ENCODE assay signal across 9 cellular contexts in genomic region chr17:47305302-47305923, GRCh38. TPM values are rescaled to one million over a fixed set of nuclear protein-coding genes. Genes with fewer than 3 reads are reported as not detected.
DNase-seq lines count a peak whose midpoint lies in the region; ATAC-seq and TF ChIP-seq lines count a peak whose summit lies in the region.
"Had no signal": no experiment of that assay in that cellular context is flagged by ENCODE, and none has a peak within 500 bp of the region (broad histone marks: within the 10 kb centered on the region; RNA-seq: fewer than 3 reads in every experiment).

No MANE protein-coding gene starts in this region.

- ATAC-seq in Panc1 (peak; percentile 92), GM21360 (IDR thresholded peaks at IDR 0.05; ENCODE audit: unreplicated experiment) (no peak)

- H3K4me3 ChIP-seq in Panc1 (ENCODE audit: low read depth in 2 of 2, low read length in 2 of 2) (no peak overlapping the region), osteoblast (ENCODE audit: insufficient read depth, low read length) (no peak overlapping the region)

- H3K4me2 ChIP-seq in osteoblast (ENCODE audit: insufficient read depth, low read length), result peak overlapping the region; percentile 52

- no TSS peak for BruUV-seq in Panc1 (replicated peaks; lab: Mats Ljungman, UMichigan)

- H3K79me2 ChIP-seq in osteoblast (ENCODE audit: insufficient read depth, low read length), result no peaks in the 10 kb centered on the region

- intact Hi-C loops in Panc1 (cut with micrococcal nuclease; ENCODE audit: unreplicated experiment), result no loop called here

- DNase-seq in AG20443 (ENCODE audit: low spot score) (peak; percentile 84), Panc1 (ENCODE audit: low read depth, low spot score) (peak; percentile 46), epidermal melanocyte (ENCODE audit: insufficient read length, low spot score) (peak; percentile 52), osteoblast (ENCODE audit: insufficient read length, low spot score, missing footprints) (peak; percentile 97), cortex of kidney (lab: John Stamatoyannopoulos, UW) (no peak)
- no peak for DNase-seq in activated CD4-positive, alpha-beta T cell treated with anti-CD3 and anti-CD28 coated beads for 4 hours
- DNase-seq in stimulated activated naive CD4-positive, alpha-beta T cell (lab: John Stamatoyannopoulos, UW), result no peak

- H3K27ac ChIP-seq in Panc1 (ENCODE audit: low read length) (peak overlapping the region; percentile 90), osteoblast (ENCODE audit: low read depth, low read length) (peak overlapping the region; percentile 75)

- no peak overlapping the region for H2AFZ ChIP-seq in osteoblast (ENCODE audit: low read length)

- H3K4me1 ChIP-seq in Panc1 (ENCODE audit: control insufficient read depth, insufficient read depth, low read length) (peaks cover 14% of the 10 kb centered on the region), osteoblast (ENCODE audit: insufficient read depth, low read length) (peaks cover 16% of the 10 kb centered on the region)

- H3K9me3 ChIP-seq in Panc1 (ENCODE audit: control insufficient read depth, insufficient read depth, low read depth, low read length) (no peaks in the 10 kb centered on the region), osteoblast (ENCODE audit: low read depth, low read length) (no peaks in the 10 kb centered on the region)

- H3K36me3 ChIP-seq in Panc1 (ENCODE audit: control insufficient read depth, insufficient read depth, low read length) (no peaks in the 10 kb centered on the region), osteoblast (ENCODE audit: insufficient read depth, low read length) (peaks cover 46% of the 10 kb centered on the region)

- POLR2A ChIA-PET in Panc1 (lab: Charles Lee), result no interaction called here

- CTCF ChIA-PET in Panc1 (lab: Charles Lee), result interaction anchor here (0.9 kb wide), 1 partner anchor 9 kb away, joined by 3 read pairs; no protein-coding TSS in a partner anchor

- H3K27me3 ChIP-seq in Panc1 (ENCODE audit: control insufficient read depth, insufficient read depth, low read length), result no peaks in the 10 kb centered on the region
- H3K27me3 ChIP-seq in osteoblast (ENCODE audit: insufficient read depth, low read length), result no peaks in the 10 kb centered on the region

- in situ Hi-C loops in Panc1 (cut with HindIII; ENCODE audit: low pct_unique_long_range_greater_than_20kb, low sequenced_read_pairs), result no loop called here

- TF ChIP-seq CTCF in Panc1 (IDR thresholded peaks at IDR 0.05) (no peak), osteoblast (IDR thresholded peaks at IDR 0.05; ENCODE audit: extremely low read depth, low read depth, low read length) (no peak)

- no peaks in the 10 kb centered on the region for H4K20me1 ChIP-seq in osteoblast (ENCODE audit: insufficient read depth, low read length)

RNA-seq across cellular contexts. Expression of gene EFCAB13, which starts 18.3 kb away (rescaled TPM):
- total RNA-seq in Panc1 (2021; ENCODE audit: unreplicated experiment) (7.1 TPM), osteoblast (5.3 and 6.9 TPM in 2 replicates)
- polyA plus RNA-seq in Panc1 (2012; ENCODE audit: insufficient read length), result 3.0 TPM

RNA-seq across cellular contexts. Expression of gene ITGB3, which starts 51.8 kb away (rescaled TPM):
- 17.6 TPM for total RNA-seq in Panc1 (2021; ENCODE audit: unreplicated experiment)
- 12.8 TPM for polyA plus RNA-seq in Panc1 (2012; ENCODE audit: insufficient read length)
- total RNA-seq in osteoblast, result 31.5 and 39.8 TPM in 2 replicates
- total RNA-seq: NCI-H460 had no signal

Comparison
In these comparisons a context has a peak if more than half of its experiments do, and no peak if none do; other contexts are left out.
1. DNase-seq: peak in AG20443 (single experiment), Panc1 (single experiment), epidermal melanocyte (single experiment) and osteoblast (single experiment); none in activated CD4-positive, alpha-beta T cell treated with anti-CD3 and anti-CD28 coated beads for 4 hours (0 of 2), cortex of kidney (single experiment) and stimulated activated naive CD4-positive, alpha-beta T cell (0 of 6).